Comparison of ENCODE assay signal across 28 cellular contexts in the genomic region with DNA sequence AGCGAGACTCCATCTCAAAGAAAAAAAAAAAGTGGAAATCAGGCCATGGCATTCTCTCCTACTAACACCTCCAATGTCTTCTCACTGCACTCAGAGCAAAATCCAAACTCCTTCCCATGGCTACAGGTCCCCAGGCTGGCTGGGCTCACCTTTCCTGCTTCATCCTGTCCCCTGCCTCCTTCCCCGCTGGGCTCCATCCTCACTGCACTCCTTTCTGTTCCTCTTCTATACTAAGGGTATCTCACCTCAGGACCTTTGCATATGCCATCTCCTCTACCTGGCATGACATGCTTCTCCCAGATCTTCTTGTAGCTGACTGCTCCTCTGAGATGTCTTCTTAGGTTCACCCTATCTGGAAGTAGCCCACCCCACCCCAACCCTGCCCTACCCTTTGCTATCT.
DNase-seq lines count a peak whose midpoint lies in the region; ATAC-seq and TF ChIP-seq lines count a peak whose summit lies in the region.
"Had no signal": no experiment of that assay in that cellular context is flagged by ENCODE, and none has a peak within 500 bp of the region (broad histone marks: within the 10 kb centered on the region; RNA-seq: fewer than 3 reads in every experiment).

No MANE protein-coding gene starts in this region.

- H3K4me3 ChIP-seq in Caco-2 (ENCODE audit: low read depth, low read length), result no peak overlapping the region
- no peak overlapping the region for H3K4me3 ChIP-seq in lung
- H3K4me3 ChIP-seq: BLaER1 treated with 17β-estradiol and CSF1 and Interleukin-3, amounts not matched to agents 10 nM and 100 nM; GM12878; GM23338; SJSA1 had no signal

- H3K4me1 Mint-ChIP-seq in Caco-2 (ENCODE audit: low read depth, unreplicated experiment), result peaks cover 15% of the 10 kb centered on the region
- H3K4me1 Mint-ChIP-seq in HFFc6 (ENCODE audit: low read depth), result peaks cover 36% of the 10 kb centered on the region
- peaks cover 35% of the 10 kb centered on the region for H3K4me1 Mint-ChIP-seq in osteocyte (ENCODE audit: unreplicated experiment)
- H3K4me1 Mint-ChIP-seq: CD4-positive, alpha-beta memory T cell; GM23338 had no signal

- DNase-seq in Caco-2 (no peak), HFFc6 (no peak), lung (ENCODE audit: low spot score) (peak; percentile 5), osteocyte (ENCODE audit: extremely low spot score, unreplicated experiment) (peak; percentile 69), foreskin keratinocyte (no peak), NCI-H345 (lab: John Stamatoyannopoulos, UW) (no peak)
- DNase-seq: AML-193; CD4-positive, alpha-beta memory T cell; COR-L47; DMS 273 treated with DMSO at 0.1 percent for 48 hours; DMS79; EL; GDM1; H9; NCI-H1048; NCI-H1417; NCI-H1694; NCI-H2029 treated with DMSO at 0.1 percent for 48 hours; NCI-H510A; NCI-H69; Right ventricle myocardium superior; RPMI8226 had no signal

- CTCF ChIA-PET in Caco-2 (lab: Charles Lee), result no interaction called here

- H3K4me1 ChIP-seq in Caco-2 (peaks cover 28% of the 10 kb centered on the region; the same call in 1 of the 2 replicates), lung (ENCODE audit: control insufficient read depth in 2 of 2, insufficient read depth in 2 of 2, low read length in 2 of 2) (peaks cover 0 to 7% of the 10 kb centered on the region in 2 donors), foreskin keratinocyte (no peaks in the 10 kb centered on the region)

- H3K4me3 Mint-ChIP-seq in Caco-2 (ENCODE audit: unreplicated experiment) (no peak overlapping the region), HFFc6 (peak overlapping the region; percentile 49; the same call in 1 of the 2 replicates), osteocyte (ENCODE audit: unreplicated experiment) (no peak overlapping the region)
- H3K4me3 Mint-ChIP-seq: CD4-positive, alpha-beta memory T cell; GM23338; H9 had no signal

- H3K36me3 Mint-ChIP-seq in Caco-2 (ENCODE audit: insufficient read depth, unreplicated experiment) (no peaks in the 10 kb centered on the region), HFFc6 (ENCODE audit: low read depth) (peaks cover 13% of the 10 kb centered on the region), osteocyte (ENCODE audit: unreplicated experiment) (no peaks in the 10 kb centered on the region)

- H3K9me3 Mint-ChIP-seq in Caco-2 (ENCODE audit: unreplicated experiment), result peaks cover 13% of the 10 kb centered on the region
- no peaks in the 10 kb centered on the region for H3K9me3 Mint-ChIP-seq in HFFc6
- H3K9me3 Mint-ChIP-seq in osteocyte (ENCODE audit: unreplicated experiment), result no peaks in the 10 kb centered on the region

- no peak for TF ChIP-seq CTCF in Caco-2 (IDR thresholded peaks at IDR 0.05; ENCODE audit: insufficient read depth in 1 of 2, low read depth in 1 of 2, low read length in 1 of 2, severe bottlenecking in 1 of 2, unreplicated experiment in 1 of 2)
- TF ChIP-seq CTCF in HFFc6 (IDR thresholded peaks at IDR 0.05), result no peak
- TF ChIP-seq CTCF in lung (IDR thresholded peaks at IDR 0.05; ENCODE audit: control extremely low read depth, extremely low read depth), result no peak
- no peak for TF ChIP-seq CTCF in osteocyte (IDR thresholded peaks at IDR 0.05)
- no peak for TF ChIP-seq CTCF in foreskin keratinocyte (conservative IDR thresholded peaks at IDR 0.05)

- no TSS peak for BruUV-seq in Caco-2 (replicated peaks; lab: Mats Ljungman, UMichigan)

- intact Hi-C loops in Caco-2 (cut with micrococcal nuclease; ENCODE audit: unreplicated experiment), result no loop called here

- H3K9me3 ChIP-seq in Caco-2 (peaks cover 4% of the 10 kb centered on the region), lung (ENCODE audit: control insufficient read depth in 2 of 2, insufficient read depth in 1 of 2, low read length in 1 of 2) (peaks cover 0 to 4% of the 10 kb centered on the region in 2 donors)
- H3K9me3 ChIP-seq: SJSA1 had no signal

- H3K27ac ChIP-seq in lung (ENCODE audit: low read depth in 1 of 2, low read length in 1 of 2) (no peak overlapping the region), foreskin keratinocyte (no peak overlapping the region)
- H3K27ac ChIP-seq: BLaER1 treated with 17β-estradiol and CSF1 and Interleukin-3, amounts not matched to agents 10 nM and 100 nM; HL-60 had no signal

- no peak for ATAC-seq in lung (ENCODE audit: insufficient read depth, low FRiP score)
- no peak for ATAC-seq in HG03342 (IDR thresholded peaks at IDR 0.05; ENCODE audit: unreplicated experiment)
- ATAC-seq in foreskin keratinocyte, result no peak
- ATAC-seq: GM12878, GM23338 had no signal

- WGBS in lung, 2 donors, result 90 to 98% methylated on average over 2 of the region's 2 CpGs

- POLR2A ChIA-PET in Caco-2 (lab: Charles Lee), result no interaction called here

- H3K27me3 ChIP-seq in Caco-2 (replicated peaks; ENCODE audit: control insufficient read depth, insufficient read depth, low read length) (no peaks in the 10 kb centered on the region), lung (ENCODE audit: control insufficient read depth, insufficient read depth) (no peaks in the 10 kb centered on the region), foreskin keratinocyte (no peaks in the 10 kb centered on the region)
- H3K27me3 ChIP-seq: BLaER1 treated with 17β-estradiol and CSF1 and Interleukin-3, amounts not matched to agents 10 nM and 100 nM; SJSA1 had no signal

- H3K36me3 ChIP-seq in Caco-2 (ENCODE audit: control insufficient read depth, insufficient read depth, low read length) (no peaks in the 10 kb centered on the region), lung (ENCODE audit: control insufficient read depth in 2 of 2, insufficient read depth in 2 of 2, low read length in 2 of 2) (no peaks in the 10 kb centered on the region)
- H3K36me3 ChIP-seq: BLaER1 treated with 17β-estradiol and CSF1 and Interleukin-3, amounts not matched to agents 10 nM and 100 nM; SJSA1 had no signal

- H3K27ac Mint-ChIP-seq in Caco-2 (ENCODE audit: unreplicated experiment) (peak overlapping the region; percentile 29), HFFc6 (peak overlapping the region; percentile 85), osteocyte (ENCODE audit: unreplicated experiment) (no peak overlapping the region)
- H3K27ac Mint-ChIP-seq: CD4-positive, alpha-beta memory T cell; GM23338; H9 had no signal

- H3K27me3 Mint-ChIP-seq in Caco-2 (ENCODE audit: insufficient read depth, unreplicated experiment) (no peaks in the 10 kb centered on the region), HFFc6 (ENCODE audit: insufficient read depth) (peaks cover 1% of the 10 kb centered on the region; the same call in 1 of the 2 replicates), osteocyte (ENCODE audit: unreplicated experiment) (no peaks in the 10 kb centered on the region)
- H3K27me3 Mint-ChIP-seq: CD4-positive, alpha-beta memory T cell had no signal

Comparison
In these comparisons a context has a peak if more than half of its experiments do, and no peak if none do; other contexts are left out.
1. DNase-seq: peak in lung (single experiment) and osteocyte (single experiment); none in Caco-2 (0 of 2), HFFc6 (single experiment), foreskin keratinocyte (0 of 2) and NCI-H345 (single experiment).